Comparison of ENCODE assay signal across 8 cellular contexts in genomic region chr12:13347241-13348043, GRCh38.
A peak's percentile ranks its signal among the peaks of the same experiment; 100 is the strongest.
DNase-seq lines count a peak whose midpoint lies in the region; ATAC-seq and TF ChIP-seq lines count a peak whose summit lies in the region.

No MANE protein-coding gene starts in this region.

- H3K4me2 ChIP-seq in fibroblast of lung (ENCODE audit: extremely low read depth, insufficient read depth, low read length) = peak overlapping the region; percentile 50

- no peaks in the 10 kb centered on the region for H3K36me3 ChIP-seq in fibroblast of lung (ENCODE audit: control insufficient read depth, insufficient read depth, low read length)

- no peak overlapping the region for H3K9ac ChIP-seq in fibroblast of lung (ENCODE audit: insufficient read depth, low read length)

- H2AFZ ChIP-seq in fibroblast of lung (ENCODE audit: low read length) = peak overlapping the region; percentile 27

- ATAC-seq in SK-N-SH treated with all-trans-retinoic acid at 6 μM for 48 hours (peak; percentile 59), GM18519 (IDR thresholded peaks at IDR 0.05; ENCODE audit: low FRiP score, unreplicated experiment) (no peak), HG03354 (IDR thresholded peaks at IDR 0.05; ENCODE audit: poor library complexity, severe bottlenecking, unreplicated experiment) (no peak), HG02678 (IDR thresholded peaks at IDR 0.05; ENCODE audit: unreplicated experiment) (no peak)

- TF ChIP-seq CTCF in fibroblast of lung (conservative IDR thresholded peaks at IDR 0.05 in 1 of 2, IDR thresholded peaks at IDR 0.05 in 1 of 2; ENCODE audit: low read depth in 1 of 2, low read length in 2 of 2) = no peak

- peaks cover 10% of the 10 kb centered on the region for H3K4me1 ChIP-seq in fibroblast of lung (ENCODE audit: control insufficient read depth, extremely low read depth, insufficient read depth, low read length)

- H3K27ac ChIP-seq in fibroblast of lung (ENCODE audit: insufficient read depth, low read length) = no peak overlapping the region

- H3K27me3 ChIP-seq in fibroblast of lung (ENCODE audit: control insufficient read depth, insufficient read depth, low read length) = no peaks in the 10 kb centered on the region

- no peaks in the 10 kb centered on the region for H3K79me2 ChIP-seq in fibroblast of lung (ENCODE audit: control insufficient read depth, insufficient read depth, low read length)

- no peaks in the 10 kb centered on the region for H3K9me3 ChIP-seq in fibroblast of lung (ENCODE audit: control insufficient read depth, insufficient read depth, low read depth, low read length)

- H4K20me1 ChIP-seq in fibroblast of lung (ENCODE audit: control insufficient read depth, extremely low read depth, insufficient read depth, low read length) = no peaks in the 10 kb centered on the region

- DNase-seq in GM04504 (ENCODE audit: low read depth) = peak; percentile 71
- peak; percentile 52 to 79 for DNase-seq in fibroblast of lung (ENCODE audit: low read depth in 2 of 2)
- DNase-seq in stimulated activated CD4-positive, alpha-beta T cell treated with anti-CD3 and anti-CD28 coated beads, Interleukin-2, amount 100 ng/mL, for 48 hours = peak; percentile 50 to 53
- no peak for DNase-seq in NOMO-1 treated with dmso at 0.1 percent for 144 hours (lab: John Stamatoyannopoulos, UW; ENCODE audit: unreplicated experiment)

- H3K4me3 ChIP-seq in fibroblast of lung (replicated peaks in 1 of 4; ENCODE audit: control extremely low read depth in 1 of 4, insufficient read depth in 1 of 4, low read depth in 3 of 4, low read length in 4 of 4) = no peak overlapping the region

TF ChIP-seq in SK-N-SH treated with all-trans-retinoic acid at 6 μM for 48 hours, 23 proteins besides CTCF, POLR2A, EP300 and RAD21:
- no peak for TF ChIP-seq SNAI2 (CRISPR knock-in tag; IDR thresholded peaks at IDR 0.05)
- no peak for TF ChIP-seq TCF4 (CRISPR knock-in tag; IDR thresholded peaks at IDR 0.05; ENCODE audit: borderline replicate concordance)
- TF ChIP-seq RARB (CRISPR knock-in tag; IDR thresholded peaks at IDR 0.05) = no peak
- TF ChIP-seq ZNF565 (CRISPR knock-in tag; conservative IDR thresholded peaks at IDR 0.05; ENCODE audit: low read depth) = no peak
- no peak for TF ChIP-seq TOX (CRISPR knock-in tag; IDR thresholded peaks at IDR 0.05; ENCODE audit: borderline replicate concordance)
- TF ChIP-seq ISL1 (CRISPR knock-in tag; IDR thresholded peaks at IDR 0.05) = no peak
